ENCODE assay signal across 25 cellular contexts in the genomic region with DNA sequence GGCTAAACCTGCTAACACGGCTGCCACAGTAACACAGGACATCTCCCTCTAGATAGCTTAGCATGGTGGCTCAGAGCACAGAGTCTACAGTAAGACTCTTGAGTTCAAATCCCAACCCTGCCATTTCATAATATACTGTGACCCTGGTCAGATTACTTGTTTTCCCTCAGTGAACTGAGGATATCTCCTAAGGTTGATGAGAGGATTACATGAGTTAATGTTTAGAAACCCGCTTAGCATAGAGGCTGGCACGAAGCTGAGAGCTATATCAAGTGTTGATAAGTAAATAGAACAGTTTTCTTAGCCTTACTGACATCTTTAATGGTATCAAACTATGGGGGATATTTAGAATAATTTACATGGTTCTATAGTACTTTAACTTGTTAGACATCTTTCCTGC. TPM values are rescaled to one million over a fixed set of nuclear protein-coding genes. Genes with fewer than 3 reads are reported as not detected.
DNase-seq lines count a peak whose midpoint lies in the region; ATAC-seq, FAIRE-seq and TF ChIP-seq lines count a peak whose summit lies in the region.
"Had no signal": no experiment of that assay in that cellular context is flagged by ENCODE, and none has a peak within 500 bp of the region (broad histone marks: within the 10 kb centered on the region; RNA-seq: fewer than 3 reads in every experiment).

No MANE protein-coding gene starts in this region.

- H3K9me3 Mint-ChIP-seq in stimulated activated memory B cell treated with anti-CD40 and anti-IgM and Interleukin-4, amounts not matched to agents 10 μg/mL and 1 μg/mL and 100 μg/mL, for 72 hours, result peaks cover 9% of the 10 kb centered on the region

- in situ Hi-C loops in HepG2 (cut with HindIII; ENCODE audit: extremely low pct_ligation_motif_present, low pct_unique_long_range_greater_than_20kb), result no loop called here

- H3K79me2 ChIP-seq in HepG2 (ENCODE audit: insufficient read depth, low read length), result no peaks in the 10 kb centered on the region
- H3K79me2 ChIP-seq in H1 (ENCODE audit: control insufficient read depth in 1 of 2, insufficient read depth in 2 of 2, low read length in 2 of 2), result no peaks in the 10 kb centered on the region

- no peak overlapping the region for H2AFZ ChIP-seq in HepG2 (ENCODE audit: low read length)
- H2AFZ ChIP-seq in H1 (ENCODE audit: low read length), result no peak overlapping the region
- H2AFZ ChIP-seq: GM23248 had no signal

- no peak overlapping the region for H4K8ac ChIP-seq in H1 (ENCODE audit: extremely low read depth, insufficient read depth, low read length)

- H3K4me3 ChIP-seq in HepG2 (replicated peaks in 1 of 3; ENCODE audit: insufficient read depth in 1 of 3, low read depth in 2 of 3, low read length in 3 of 3), result no peak overlapping the region
- no peak overlapping the region for H3K4me3 ChIP-seq in right lobe of liver
- H3K4me3 ChIP-seq in H1 (ENCODE audit: extremely low read depth in 1 of 4, insufficient read depth in 2 of 4, low read depth in 3 of 4, low read length in 4 of 4), result no peak overlapping the region
- H3K4me3 ChIP-seq in upper lobe of left lung, result no peak overlapping the region
- H3K4me3 ChIP-seq: A549; BLaER1 treated with 17β-estradiol and CSF1 and Interleukin-3, amounts not matched to agents 10 nM and 100 nM; GM12878; GM23248; HAP-1 had no signal

- H3K4me1 ChIP-seq in HepG2 (ENCODE audit: insufficient read depth, low read length), result peaks cover 58% of the 10 kb centered on the region
- H3K4me1 ChIP-seq in right lobe of liver, result no peaks in the 10 kb centered on the region
- H3K4me1 ChIP-seq in H1 (replicated peaks in 1 of 4; ENCODE audit: control insufficient read depth in 3 of 4, insufficient read depth in 4 of 4, low read length in 3 of 4), result peaks cover 0 to 9% (median 5%) of the 10 kb centered on the region in 4 experiments; a peak in 4 of 7 replicates
- no peaks in the 10 kb centered on the region for H3K4me1 ChIP-seq in upper lobe of left lung
- H3K4me1 ChIP-seq: A549, HAP-1 had no signal

- TF ChIP-seq POLR2A in HepG2 (IDR thresholded peaks at IDR 0.05; ENCODE audit: insufficient read depth in 1 of 2, low read depth in 2 of 2, low read length in 2 of 2), result no peak
- no peak for TF ChIP-seq POLR2A in right lobe of liver (IDR thresholded peaks at IDR 0.05)
- no peak for TF ChIP-seq POLR2A in H1 (IDR thresholded peaks at IDR 0.05; ENCODE audit: control extremely low read depth in 1 of 2, low read depth in 2 of 2, low read length in 2 of 2)
- TF ChIP-seq POLR2A in upper lobe of left lung (IDR thresholded peaks at IDR 0.05), result no peak

- no peak overlapping the region for H3K4me2 ChIP-seq in HepG2 (ENCODE audit: low read depth, low read length)
- no peak overlapping the region for H3K4me2 ChIP-seq in H1 (ENCODE audit: insufficient read depth in 1 of 2, low read depth in 2 of 2, low read length in 2 of 2)
- H3K4me2 ChIP-seq: A549; BLaER1 treated with 17β-estradiol and CSF1 and Interleukin-3, amounts not matched to agents 10 nM and 100 nM had no signal

- CTCF ChIA-PET in HepG2 (lab: Yijun Ruan, JAX; ENCODE audit: low intra/inter-chr PET ratio, low total read pairs) (no interaction called here), H1 (lab: Charles Lee; ENCODE audit: partially characterized antibody) (no interaction called here)

- H3K4me3 Mint-ChIP-seq in stimulated activated memory B cell treated with anti-CD40 and anti-IgM and Interleukin-4, amounts not matched to agents 10 μg/mL and 1 μg/mL and 100 μg/mL, for 72 hours, result no peak overlapping the region
- H3K4me3 Mint-ChIP-seq: CD14-positive monocyte; CD4-positive, alpha-beta T cell; CD8-positive, alpha-beta memory T cell; HFFc6 had no signal

- 39% methylated on average over 3 of the region's 3 CpGs for WGBS in HepG2 (ENCODE audit: low lambda C conversion rate)
- WGBS in right lobe of liver (ENCODE audit: insufficient coverage, low coverage, low lambda C conversion rate, missing lambda C conversion rate), result 67% methylated on average over 2 of the region's 3 CpGs
- 90% methylated on average over 3 of the region's 3 CpGs; no CpG with 5 or more reads in 1 of the 2 experiments for WGBS in H1 (ENCODE audit: extremely low coverage in 1 of 2, insufficient coverage in 1 of 2, insufficient read length in 1 of 2, insufficient replicate concordance in 2 of 2, low coverage in 1 of 2, low lambda C conversion rate in 2 of 2, missing lambda C conversion rate in 1 of 2), 2 experiments
- 82 to 86% methylated on average over 3 of the region's 3 CpGs for WGBS in upper lobe of left lung, 2 donors

- peak overlapping the region; percentile 31 for H3K27ac ChIP-seq in HepG2 (ENCODE audit: extremely low read length, insufficient read depth, low read length)
- no peak overlapping the region for H3K27ac ChIP-seq in right lobe of liver
- no peak overlapping the region for H3K27ac ChIP-seq in H1 (ENCODE audit: low read depth, low read length)
- H3K27ac ChIP-seq in upper lobe of left lung, result no peak overlapping the region
- H3K27ac ChIP-seq: A549; BLaER1 treated with 17β-estradiol and CSF1 and Interleukin-3, amounts not matched to agents 10 nM and 100 nM; GM23248 had no signal

- no peak for TF ChIP-seq RAD21 in HepG2 (CRISPR knock-in tag; IDR thresholded peaks at IDR 0.05)
- TF ChIP-seq RAD21 in H1 (IDR thresholded peaks at IDR 0.05 in 1 of 2, conservative IDR thresholded peaks at IDR 0.05 in 1 of 2; ENCODE audit: low read depth in 2 of 2, low read length in 2 of 2), result no peak

- no peaks in the 10 kb centered on the region for H3K23me2 ChIP-seq in H1 (ENCODE audit: low read depth, low read length)

- peaks cover 18% of the 10 kb centered on the region for H3K9me3 ChIP-seq in HepG2 (ENCODE audit: low read length)
- H3K9me3 ChIP-seq in right lobe of liver, result no peaks in the 10 kb centered on the region
- peaks cover 13 to 19% of the 10 kb centered on the region in 2 experiments for H3K9me3 ChIP-seq in H1 (ENCODE audit: insufficient read depth in 2 of 2, low read depth in 1 of 2, low read length in 1 of 2)
- peaks cover 0 to 6% (median 2%) of the 10 kb centered on the region in 4 donors for H3K9me3 ChIP-seq in upper lobe of left lung
- H3K9me3 ChIP-seq: A549, BE2C, HAP-1 had no signal

- H3K27me3 ChIP-seq in HepG2 (ENCODE audit: control insufficient read depth in 1 of 2, insufficient read depth in 2 of 2, low read length in 2 of 2), result no peaks in the 10 kb centered on the region
- no peaks in the 10 kb centered on the region for H3K27me3 ChIP-seq in right lobe of liver
- no peaks in the 10 kb centered on the region for H3K27me3 ChIP-seq in H1 (replicated peaks in 1 of 4; ENCODE audit: control insufficient read depth in 3 of 4, extremely low read depth in 1 of 4, insufficient read depth in 3 of 4, low read length in 3 of 4)
- no peaks in the 10 kb centered on the region for H3K27me3 ChIP-seq in upper lobe of left lung
- H3K27me3 ChIP-seq: BE2C; BLaER1 treated with 17β-estradiol and CSF1 and Interleukin-3, amounts not matched to agents 10 nM and 100 nM had no signal

- POLR2A ChIA-PET in HepG2 (lab: Yijun Ruan, JAX) (interaction anchor here (0.8 to 1.5 kb wide), 3 partner anchors 9 to 37 kb away, joined by 3 to 5 read pairs (median 4); a partner anchor contains a TSS), H1 (lab: Charles Lee; ENCODE audit: partially characterized antibody) (interaction anchor here (0.6 to 1.2 kb wide), 3 partner anchors 24 to 223 kb away, joined by 3 to 4 read pairs (median 3); no protein-coding TSS in a partner anchor)

- no peak overlapping the region for H3K23ac ChIP-seq in H1 (ENCODE audit: insufficient read length)

- H2BK15ac ChIP-seq in H1 (ENCODE audit: low read length), result no peak overlapping the region

- H3K9ac ChIP-seq in HepG2 (ENCODE audit: insufficient read depth, low read depth, low read length) (no peak overlapping the region), H1 (replicated peaks in 1 of 4; ENCODE audit: extremely low read depth in 1 of 4, low read depth in 3 of 4, low read length in 3 of 4) (no peak overlapping the region)
- H3K9ac ChIP-seq: BLaER1 treated with 17β-estradiol and CSF1 and Interleukin-3, amounts not matched to agents 10 nM and 100 nM; GM23248 had no signal

- no peak overlapping the region for H3K56ac ChIP-seq in H1 (replicated peaks; ENCODE audit: insufficient read length, low read depth, low read length)

- H2AK5ac ChIP-seq in H1 (ENCODE audit: low read depth, low read length), result no peak overlapping the region

- no peak overlapping the region for H3K4ac ChIP-seq in H1 (replicated peaks; ENCODE audit: insufficient read length, low read depth, low read length)

- TF ChIP-seq EP300 in HepG2 (IDR thresholded peaks at IDR 0.05; ENCODE audit: low read depth in 2 of 2, low read length in 2 of 2), result no peak
- TF ChIP-seq EP300 in HepG2 (CRISPR knock-in tag; IDR thresholded peaks at IDR 0.05; ENCODE audit: borderline replicate concordance), result no peak
- no peak for TF ChIP-seq EP300 in H1 (IDR thresholded peaks at IDR 0.05; ENCODE audit: borderline replicate concordance in 1 of 2, low read depth in 2 of 2, low read length in 2 of 2)
- TF ChIP-seq EP300 in upper lobe of left lung (IDR thresholded peaks at IDR 0.05), result no peak

- TF ChIP-seq CTCF in HepG2 (CRISPR knock-in tag; IDR thresholded peaks at IDR 0.05) (no peak), right lobe of liver (IDR thresholded peaks at IDR 0.05) (no peak), H1 (IDR thresholded peaks at IDR 0.05; ENCODE audit: control extremely low read depth in 1 of 3, insufficient read depth in 1 of 3, low read depth in 1 of 3, low read length in 3 of 3) (no peak), upper lobe of left lung (IDR thresholded peaks at IDR 0.05) (no peak)

- peaks cover 8% of the 10 kb centered on the region for H3K4me1 Mint-ChIP-seq in stimulated activated memory B cell treated with anti-CD40 and anti-IgM and Interleukin-4, amounts not matched to agents 10 μg/mL and 1 μg/mL and 100 μg/mL, for 72 hours
- H3K4me1 Mint-ChIP-seq: CD8-positive, alpha-beta memory T cell had no signal

- intact Hi-C loops in HepG2 (cut with micrococcal nuclease; ENCODE audit: unreplicated experiment), result loop anchor here (5.0 kb wide), 1 partner anchor 65 kb away; no protein-coding TSS in a partner anchor
- intact Hi-C loops in right lobe of liver (cut with DNase I), result no loop called here

- no peak overlapping the region for H2BK5ac ChIP-seq in H1 (ENCODE audit: low read depth, low read length)

- no peaks in the 10 kb centered on the region for H4K20me1 ChIP-seq in HepG2 (ENCODE audit: insufficient read depth, low read length)
- no peaks in the 10 kb centered on the region for H4K20me1 ChIP-seq in H1 (replicated peaks in 1 of 2; ENCODE audit: control insufficient read depth in 1 of 2, insufficient read depth in 2 of 2, low read length in 2 of 2)
- H4K20me1 ChIP-seq: BLaER1 treated with 17β-estradiol and CSF1 and Interleukin-3, amounts not matched to agents 10 nM and 100 nM had no signal

- H3K79me1 ChIP-seq in H1 (ENCODE audit: low read depth, low read length), result no peaks in the 10 kb centered on the region

- H3K27ac Mint-ChIP-seq in stimulated activated memory B cell treated with anti-CD40 and anti-IgM and Interleukin-4, amounts not matched to agents 10 μg/mL and 1 μg/mL and 100 μg/mL, for 72 hours, result peak overlapping the region; percentile 11
- H3K27ac Mint-ChIP-seq: CD14-positive monocyte; CD4-positive, alpha-beta T cell; CD8-positive, alpha-beta memory T cell; HFFc6 had no signal

- no peak overlapping the region for H4K5ac ChIP-seq in H1 (ENCODE audit: insufficient read length, low read depth, low read length)

- H3K14ac ChIP-seq in H1 (ENCODE audit: insufficient read length), result no peak overlapping the region

- no peak overlapping the region for H2BK12ac ChIP-seq in H1 (ENCODE audit: low read depth, low read length)

- 0 out of 2 replicates have a peak overlapping the region, but pooled peaks have one; percentile 22 for H3K18ac ChIP-seq in H1 (ENCODE audit: extremely low read depth, low read length)

- H4K91ac ChIP-seq in H1 (replicated peaks; ENCODE audit: insufficient read length, low read length), result no peak overlapping the region

- no peaks in the 10 kb centered on the region for H3K36me3 Mint-ChIP-seq in stimulated activated memory B cell treated with anti-CD40 and anti-IgM and Interleukin-4, amounts not matched to agents 10 μg/mL and 1 μg/mL and 100 μg/mL, for 72 hours
- H3K36me3 Mint-ChIP-seq: CD14-positive monocyte had no signal

- ATAC-seq in HepG2, result peak; percentile 9; the same call in 2 of the 3 replicates
- no peak for ATAC-seq in right lobe of liver
- ATAC-seq in stimulated activated memory B cell treated with anti-CD40 and anti-IgM and Interleukin-4, amounts not matched to agents 10 μg/mL and 1 μg/mL and 100 μg/mL, for 72 hours, result no peak
- ATAC-seq in upper lobe of left lung (ENCODE audit: low FRiP score in 2 of 2), result no peak
- ATAC-seq: A549, GM12878 had no signal

- H3K36me3 ChIP-seq in HepG2 (replicated peaks in 1 of 2; ENCODE audit: control insufficient read depth in 1 of 2, insufficient read depth in 2 of 2, low read length in 2 of 2) (no peaks in the 10 kb centered on the region), right lobe of liver (no peaks in the 10 kb centered on the region), H1 (ENCODE audit: control insufficient read depth in 2 of 4, insufficient read depth in 4 of 4, low read length in 3 of 4) (no peaks in the 10 kb centered on the region), upper lobe of left lung (no peaks in the 10 kb centered on the region)
- H3K36me3 ChIP-seq: BE2C, HAP-1 had no signal

- peak; percentile 41 for DNase-seq in HepG2 (ENCODE audit: low spot score)
- no peak for DNase-seq in right lobe of liver
- no peak for DNase-seq in H1 (ENCODE audit: low read depth in 1 of 2, low spot score in 2 of 2)
- no peak for DNase-seq in upper lobe of left lung
- DNase-seq in NCI-H1417 (lab: John Stamatoyannopoulos, UW), result no peak
- DNase-seq: 8988T; ACHN; AML-193; BE2C; CD4-positive, alpha-beta T cell; CD8-positive, alpha-beta memory T cell; DMS 273 treated with DMSO at 0.1 percent for 48 hours; DMS79; EL; GDM1; GM23248; HFFc6 had no signal

- H2BK120ac ChIP-seq in H1 (replicated peaks; ENCODE audit: low read depth, low read length), result no peak overlapping the region

- BruUV-seq in HepG2 (replicated peaks; lab: Mats Ljungman, UMichigan), result no TSS peak

- H2BK20ac ChIP-seq in H1 (ENCODE audit: low read length), result peak overlapping the region; percentile 86; the same call in 1 of the 2 replicates

- FAIRE-seq in HepG2 (lab: Jason Lieb, UNC) (no peak), H1 (lab: Jason Lieb, UNC) (no peak)
- FAIRE-seq: A549, D721Med, H54 had no signal

- no peaks in the 10 kb centered on the region for H3K27me3 Mint-ChIP-seq in stimulated activated memory B cell treated with anti-CD40 and anti-IgM and Interleukin-4, amounts not matched to agents 10 μg/mL and 1 μg/mL and 100 μg/mL, for 72 hours
- H3K27me3 Mint-ChIP-seq: CD4-positive, alpha-beta T cell had no signal

RNA-seq across cellular contexts. Expression of a gene that starts 37.2 kb away (rescaled TPM):
- total RNA-seq in HepG2 (2016; rRNA removed; fragmentation: Illumina TruSeq; extraction: Trizol), result 77.8 and 139 TPM in 2 replicates
- 6.9 and 8.3 TPM in 2 replicates for total RNA-seq in HepG2 (2016; cell fraction: cytosol; rRNA removed; fragmentation: Illumina TruSeq; extraction: Trizol; ENCODE audit: low read depth)
- total RNA-seq in HepG2 (2016; cell fraction: insoluble cytoplasmic fraction; rRNA removed; fragmentation: Illumina TruSeq; extraction: Trizol), result 76.3 and 140 TPM in 2 replicates
- total RNA-seq in HepG2 (2016; cell fraction: membrane; rRNA removed; fragmentation: Illumina TruSeq; extraction: Trizol), result 25.2 and 26.5 TPM in 2 replicates
- total RNA-seq in HepG2 (2016; cell fraction: nucleus; rRNA removed; fragmentation: Illumina TruSeq; extraction: Trizol), result 38.4 and 42.0 TPM in 2 replicates
- polyA plus RNA-seq in HepG2 (2011; rRNA removed), result 19.9 and 26.0 TPM in 2 replicates
- 9.9 and 15.6 TPM in 2 replicates for polyA plus RNA-seq in HepG2 (2011; cell fraction: cytosol; rRNA removed)
- 4.4 and 6.4 TPM in 2 replicates for polyA plus RNA-seq in HepG2 (2011; cell fraction: nucleus; rRNA removed)
- polyA plus RNA-seq in HepG2 (2012), result 22.6 and 26.2 TPM in 2 replicates
- polyA plus RNA-seq in HepG2 (2016; cell fraction: cytosol; fragmentation: Illumina TruSeq; extraction: Trizol; ENCODE audit: low read depth), result 4.5 and 4.9 TPM in 2 replicates
- 116 and 129 TPM in 2 replicates for polyA plus RNA-seq in HepG2 (2016; cell fraction: insoluble cytoplasmic fraction; fragmentation: Illumina TruSeq; extraction: Trizol; ENCODE audit: low read depth)
- 13.7 and 15.0 TPM in 2 replicates for polyA plus RNA-seq in HepG2 (2016; cell fraction: membrane; fragmentation: Illumina TruSeq; extraction: Trizol; ENCODE audit: low read depth)
- polyA plus RNA-seq in HepG2 (2016; cell fraction: nucleus; fragmentation: Illumina TruSeq; extraction: Trizol; ENCODE audit: insufficient read depth, low read depth), result 50.9 and 57.0 TPM in 2 replicates
- polyA minus RNA-seq in HepG2 (2011; rRNA and poly(A)+ RNA removed; ENCODE audit: low replicate concordance), result 5.3 and 7.6 TPM in 2 replicates
- polyA minus RNA-seq in HepG2 (2011; cell fraction: cytosol; rRNA and poly(A)+ RNA removed), result 9.8 and 11.5 TPM in 2 replicates
- polyA minus RNA-seq in HepG2 (2011; cell fraction: nucleus; rRNA and poly(A)+ RNA removed), result 13.1 and 13.6 TPM in 2 replicates
- 10 to 100 TPM in 5 of 6 experiments, 1 to 10 TPM in 1; 9.6 to 19.6 (median 13.2) TPM for total RNA-seq in right lobe of liver
- total RNA-seq in H1 (2021; fragmentation: NEBNext Ultra II Directional; extraction: Animal tissue kit (Norgen Biotek cat#: 25700)), result 81.1 and 82.5 TPM in 2 replicates
- polyA plus RNA-seq in H1 (2011; rRNA removed), result 15.0 and 27.8 TPM in 2 replicates
- polyA plus RNA-seq in H1 (2011; cell fraction: cytosol; rRNA removed), result 39.6 TPM
- 12.9 TPM for polyA plus RNA-seq in H1 (2011; cell fraction: nucleus; rRNA removed)
- 30.9 to 58.4 TPM (median 37.1 TPM) in 4 replicates for polyA plus RNA-seq in H1 (2012, experiment 1 of 2)
- polyA plus RNA-seq in H1 (2012, experiment 2 of 2), result 9.4 TPM
- 53.0 TPM for polyA plus RNA-seq in H1 (2013, experiment 1 of 2)
- 56.0 TPM for polyA plus RNA-seq in H1 (2013, experiment 2 of 2)
- 19.4 and 27.4 TPM in 2 replicates for polyA minus RNA-seq in H1 (2011; rRNA and poly(A)+ RNA removed)
- polyA minus RNA-seq in H1 (2011; cell fraction: cytosol; rRNA and poly(A)+ RNA removed), result 14.6 TPM
- polyA minus RNA-seq in H1 (2011; cell fraction: nucleus; rRNA and poly(A)+ RNA removed), result 15.8 TPM
- total RNA-seq in upper lobe of left lung, result 10 to 100 TPM in 4 of 6 donors, 1 to 10 TPM in 2; 7.0 to 25.5 (median 15.0) TPM

RNA-seq across cellular contexts. Expression of a gene that starts 37.4 kb away (rescaled TPM):
- total RNA-seq in HepG2 (2016; rRNA removed; fragmentation: Illumina TruSeq; extraction: Trizol), result 11.0 and 17.3 TPM in 2 replicates
- 9.6 and 10.1 TPM in 2 replicates for total RNA-seq in HepG2 (2016; cell fraction: cytosol; rRNA removed; fragmentation: Illumina TruSeq; extraction: Trizol; ENCODE audit: low read depth)
- 10.8 and 14.2 TPM in 2 replicates for total RNA-seq in HepG2 (2016; cell fraction: insoluble cytoplasmic fraction; rRNA removed; fragmentation: Illumina TruSeq; extraction: Trizol)
- total RNA-seq in HepG2 (2016; cell fraction: membrane; rRNA removed; fragmentation: Illumina TruSeq; extraction: Trizol), result 6.1 and 6.6 TPM in 2 replicates
- 7.1 and 11.9 TPM in 2 replicates for total RNA-seq in HepG2 (2016; cell fraction: nucleus; rRNA removed; fragmentation: Illumina TruSeq; extraction: Trizol)
- 4.4 and 7.3 TPM in 2 replicates for polyA plus RNA-seq in HepG2 (2011; rRNA removed)
- 1.4 and 2.2 TPM in 2 replicates for polyA plus RNA-seq in HepG2 (2011; cell fraction: cytosol; rRNA removed)
- polyA plus RNA-seq in HepG2 (2011; cell fraction: nucleus; rRNA removed), result 3.0 and 4.4 TPM in 2 replicates
- 5.3 and 5.4 TPM in 2 replicates for polyA plus RNA-seq in HepG2 (2012)
- polyA plus RNA-seq in HepG2 (2016; cell fraction: cytosol; fragmentation: Illumina TruSeq; extraction: Trizol; ENCODE audit: low read depth), result 0.87 and 1.7 TPM in 2 replicates
- 9.6 and 12.3 TPM in 2 replicates for polyA plus RNA-seq in HepG2 (2016; cell fraction: insoluble cytoplasmic fraction; fragmentation: Illumina TruSeq; extraction: Trizol; ENCODE audit: low read depth)
- polyA plus RNA-seq in HepG2 (2016; cell fraction: membrane; fragmentation: Illumina TruSeq; extraction: Trizol; ENCODE audit: low read depth), result 2.6 and 3.3 TPM in 2 replicates
- 20.4 and 22.6 TPM in 2 replicates for polyA plus RNA-seq in HepG2 (2016; cell fraction: nucleus; fragmentation: Illumina TruSeq; extraction: Trizol; ENCODE audit: insufficient read depth, low read depth)
- polyA minus RNA-seq in HepG2 (2011; rRNA and poly(A)+ RNA removed; ENCODE audit: low replicate concordance), result 1.2 and 2.0 TPM in 2 replicates
- polyA minus RNA-seq in HepG2 (2011; cell fraction: cytosol; rRNA and poly(A)+ RNA removed), result 1.1 and 2.1 TPM in 2 replicates
- 4.6 and 6.2 TPM in 2 replicates for polyA minus RNA-seq in HepG2 (2011; cell fraction: nucleus; rRNA and poly(A)+ RNA removed)
- 1 to 10 TPM; 4.0 to 8.7 (median 5.7) TPM for total RNA-seq in right lobe of liver
- total RNA-seq in H1 (2021; fragmentation: NEBNext Ultra II Directional; extraction: Animal tissue kit (Norgen Biotek cat#: 25700)), result 5.0 and 6.7 TPM in 2 replicates
- 2.7 and 4.4 TPM in 2 replicates for polyA plus RNA-seq in H1 (2011; rRNA removed)
- polyA plus RNA-seq in H1 (2011; cell fraction: cytosol; rRNA removed), result 6.3 TPM
- polyA plus RNA-seq in H1 (2011; cell fraction: nucleus; rRNA removed), result 0.97 TPM
- polyA plus RNA-seq in H1 (2012, experiment 1 of 2), result 6.3 to 10.6 TPM (median 8.8 TPM) in 4 replicates
- 0.92 TPM for polyA plus RNA-seq in H1 (2012, experiment 2 of 2)
- polyA plus RNA-seq in H1 (2013, experiment 1 of 2), result 6.3 TPM
- 6.8 TPM for polyA plus RNA-seq in H1 (2013, experiment 2 of 2)
- 1.0 and 1.4 TPM in 2 replicates for polyA minus RNA-seq in H1 (2011; rRNA and poly(A)+ RNA removed)
- 2.4 TPM for polyA minus RNA-seq in H1 (2011; cell fraction: cytosol; rRNA and poly(A)+ RNA removed)
- polyA minus RNA-seq in H1 (2011; cell fraction: nucleus; rRNA and poly(A)+ RNA removed), result 3.3 TPM
- total RNA-seq in upper lobe of left lung, result 10 to 100 TPM in 5 of 6 donors, 1 to 10 TPM in 1; 7.0 to 21.0 (median 13.3) TPM
